Comparison of ENCODE assay signal across 18 cellular contexts in the genomic region with DNA sequence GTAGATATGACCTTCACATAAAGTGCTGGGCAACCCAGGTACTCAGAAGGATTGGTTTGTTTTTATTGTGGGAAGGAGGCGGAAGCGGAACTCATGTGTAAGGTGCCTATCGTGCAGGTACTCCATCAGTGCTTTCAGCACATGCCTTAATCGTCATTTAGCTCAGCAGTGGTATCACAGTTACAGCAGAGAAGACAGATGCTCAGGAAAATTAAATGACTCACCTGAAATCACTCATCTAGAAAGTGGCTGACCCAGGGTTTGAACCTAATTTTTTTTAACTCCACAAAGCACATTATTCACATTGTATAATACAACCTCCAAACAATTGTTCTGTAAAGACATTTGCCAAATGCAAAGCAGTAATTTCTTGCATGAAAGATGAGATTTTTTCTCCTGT. TPM values are rescaled to one million over a fixed set of nuclear protein-coding genes. Genes with fewer than 3 reads are reported as not detected.
DNase-seq lines count a peak whose midpoint lies in the region; ATAC-seq and TF ChIP-seq lines count a peak whose summit lies in the region.
"Had no signal": no experiment of that assay in that cellular context is flagged by ENCODE, and none has a peak within 500 bp of the region (broad histone marks: within the 10 kb centered on the region; RNA-seq: fewer than 3 reads in every experiment).

No MANE protein-coding gene starts in this region.

- H3K9ac ChIP-seq in SK-N-SH: peak overlapping the region; percentile 55

- WGBS in SK-N-SH (ENCODE audit: low lambda C conversion rate): 73% methylated on average over 4 of the region's 4 CpGs

- H3K9me2 ChIP-seq in SK-N-SH: no peaks in the 10 kb centered on the region

- H3K27ac ChIP-seq in SK-N-SH (ENCODE audit: low read depth in 2 of 2, low read length in 1 of 2): peak overlapping the region in 1 of 2 experiments; percentile 85; a peak in 2 of 4 replicates
- no peak overlapping the region for H3K27ac ChIP-seq in naive thymus-derived CD4-positive, alpha-beta T cell (ENCODE audit: low read depth, low read length)

- in situ Hi-C loops in G401 (cut with HindIII; ENCODE audit: low sequenced_read_pairs): no loop called here

- H2AFZ ChIP-seq in SK-N-SH (ENCODE audit: low read depth): no peak overlapping the region

- TF ChIP-seq CTCF in SK-N-SH (IDR thresholded peaks at IDR 0.05): no peak
- no peak for TF ChIP-seq CTCF in epithelial cell of esophagus (IDR thresholded peaks at IDR 0.05; ENCODE audit: insufficient read depth, low read depth, low read length, missing control alignments)

- no peak overlapping the region for H3K4me3 Mint-ChIP-seq in stimulated activated memory B cell treated with anti-CD40 and anti-IgM and Interleukin-4, amounts not matched to agents 10 μg/mL and 1 μg/mL and 100 μg/mL, for 72 hours
- no peak overlapping the region for H3K4me3 Mint-ChIP-seq in naive thymus-derived CD4-positive, alpha-beta T cell
- H3K4me3 Mint-ChIP-seq: CD4-positive, alpha-beta memory T cell had no signal

- H3K4me1 ChIP-seq in SK-N-SH (ENCODE audit: control insufficient read depth in 1 of 2, insufficient read depth in 2 of 2, low read depth in 1 of 2, low read length in 1 of 2): peaks cover 2 to 39% of the 10 kb centered on the region in 2 experiments; a peak in 3 of 4 replicates
- no peaks in the 10 kb centered on the region for H3K4me1 ChIP-seq in naive thymus-derived CD4-positive, alpha-beta T cell (ENCODE audit: control insufficient read depth in 2 of 2, insufficient read depth in 2 of 2, low read length in 2 of 2)

- H3K9me3 ChIP-seq in SK-N-SH: no peaks in the 10 kb centered on the region
- H3K9me3 ChIP-seq in naive thymus-derived CD4-positive, alpha-beta T cell (ENCODE audit: control insufficient read depth in 2 of 3, low read length in 3 of 3): no peaks in the 10 kb centered on the region

- intact Hi-C loops in naive thymus-derived CD4-positive, alpha-beta T cell (cut with micrococcal nuclease): no loop called here

- no peaks in the 10 kb centered on the region for H3K4me1 Mint-ChIP-seq in stimulated activated memory B cell treated with anti-CD40 and anti-IgM and Interleukin-4, amounts not matched to agents 10 μg/mL and 1 μg/mL and 100 μg/mL, for 72 hours
- no peaks in the 10 kb centered on the region for H3K4me1 Mint-ChIP-seq in naive thymus-derived CD4-positive, alpha-beta T cell
- H3K4me1 Mint-ChIP-seq: CD4-positive, alpha-beta memory T cell had no signal

- no peaks in the 10 kb centered on the region for H3K36me3 ChIP-seq in SK-N-SH (replicated peaks in 1 of 2; ENCODE audit: control insufficient read depth in 1 of 2, insufficient read depth in 2 of 2, low read length in 1 of 2)
- no peaks in the 10 kb centered on the region for H3K36me3 ChIP-seq in naive thymus-derived CD4-positive, alpha-beta T cell (ENCODE audit: control insufficient read depth in 2 of 3, insufficient read depth in 3 of 3, low read length in 3 of 3)

- no peak for TF ChIP-seq EP300 in SK-N-SH (IDR thresholded peaks at IDR 0.05; ENCODE audit: borderline replicate concordance in 1 of 2, low read depth in 1 of 2, low read length in 1 of 2)

- TF ChIP-seq RAD21 in SK-N-SH (IDR thresholded peaks at IDR 0.05; ENCODE audit: low read length): no peak

- ATAC-seq in stimulated activated memory B cell treated with anti-CD40 and anti-IgM and Interleukin-4, amounts not matched to agents 10 μg/mL and 1 μg/mL and 100 μg/mL, for 72 hours: peak; percentile 43
- no peak for ATAC-seq in naive thymus-derived CD4-positive, alpha-beta T cell
- ATAC-seq in HG03571 (IDR thresholded peaks at IDR 0.05; ENCODE audit: unreplicated experiment): no peak

- CTCF ChIA-PET in SK-N-SH (lab: Yijun Ruan, JAX): interaction anchor here (0.9 kb wide), 1 partner anchor 15 kb away, joined by 3 read pairs; no protein-coding TSS in a partner anchor
- CTCF ChIA-PET in naive thymus-derived CD4-positive, alpha-beta T cell (lab: Charles Lee): no interaction called here

- no peaks in the 10 kb centered on the region for H4K20me1 ChIP-seq in SK-N-SH (ENCODE audit: insufficient read depth)

- H3K27me3 Mint-ChIP-seq in stimulated activated memory B cell treated with anti-CD40 and anti-IgM and Interleukin-4, amounts not matched to agents 10 μg/mL and 1 μg/mL and 100 μg/mL, for 72 hours: no peaks in the 10 kb centered on the region
- H3K27me3 Mint-ChIP-seq in naive thymus-derived CD4-positive, alpha-beta T cell: no peaks in the 10 kb centered on the region

- peaks cover 25% of the 10 kb centered on the region for H3F3A ChIP-seq in SK-N-SH (replicated peaks; ENCODE audit: insufficient read depth)

- H3K36me3 Mint-ChIP-seq in stimulated activated memory B cell treated with anti-CD40 and anti-IgM and Interleukin-4, amounts not matched to agents 10 μg/mL and 1 μg/mL and 100 μg/mL, for 72 hours: no peaks in the 10 kb centered on the region
- H3K36me3 Mint-ChIP-seq in naive thymus-derived CD4-positive, alpha-beta T cell: no peaks in the 10 kb centered on the region
- H3K36me3 Mint-ChIP-seq: CD4-positive, alpha-beta memory T cell had no signal

- no peaks in the 10 kb centered on the region for H3K9me3 Mint-ChIP-seq in stimulated activated memory B cell treated with anti-CD40 and anti-IgM and Interleukin-4, amounts not matched to agents 10 μg/mL and 1 μg/mL and 100 μg/mL, for 72 hours
- peaks cover 0 to 7% (median 0%) of the 10 kb centered on the region in 11 donors for H3K9me3 Mint-ChIP-seq in naive thymus-derived CD4-positive, alpha-beta T cell

- H3K4me3 ChIP-seq in SK-N-SH (ENCODE audit: low read depth in 2 of 2, low read length in 1 of 2) (peak overlapping the region in 1 of 2 experiments; percentile 48; a peak in 1 of 4 replicates), epithelial cell of esophagus (ENCODE audit: low read length) (no peak overlapping the region)
- H3K4me3 ChIP-seq in naive thymus-derived CD4-positive, alpha-beta T cell (ENCODE audit: low read length): no peak overlapping the region

- H3K27me3 ChIP-seq in SK-N-SH (ENCODE audit: insufficient read depth): no peaks in the 10 kb centered on the region
- H3K27me3 ChIP-seq in naive thymus-derived CD4-positive, alpha-beta T cell (ENCODE audit: control insufficient read depth in 2 of 2, insufficient read depth in 2 of 2, low read length in 2 of 2): no peaks in the 10 kb centered on the region

- peaks cover 33% of the 10 kb centered on the region for H3K79me2 ChIP-seq in SK-N-SH (ENCODE audit: insufficient read depth)

- DNase-seq in G401 (ENCODE audit: low spot score) (peak; percentile 62), SK-N-SH (no peak), epithelial cell of esophagus (ENCODE audit: low read depth) (peak; percentile 64), CD1c-positive myeloid dendritic cell (ENCODE audit: extremely low spot score) (no peak)
- DNase-seq in naive thymus-derived CD4-positive, alpha-beta T cell: no peak
- DNase-seq: ACHN; CD4-positive, alpha-beta memory T cell; DND-41; GOT3; KG1; NCI-H1105; NCI-H187; NCI-H524 treated with DMSO at 0.1 percent for 48 hours; NK-92 treated with Interleukin-12 subunit alpha and Interleukin-12 subunit beta, amount 100 ng/mL, for 24 hours; OCI-M1 had no signal

- H3K27ac Mint-ChIP-seq in stimulated activated memory B cell treated with anti-CD40 and anti-IgM and Interleukin-4, amounts not matched to agents 10 μg/mL and 1 μg/mL and 100 μg/mL, for 72 hours: no peak overlapping the region
- H3K27ac Mint-ChIP-seq in naive thymus-derived CD4-positive, alpha-beta T cell: no peak overlapping the region

- H3K4me2 ChIP-seq in SK-N-SH: peak overlapping the region; percentile 54; the same call in 1 of the 2 replicates

- POLR2A ChIA-PET in SK-N-SH (lab: Yijun Ruan, JAX): no interaction called here
- POLR2A ChIA-PET in naive thymus-derived CD4-positive, alpha-beta T cell (lab: Charles Lee): no interaction called here

TF ChIP-seq in SK-N-SH, 30 proteins besides CTCF, POLR2A, EP300 and RAD21 (continues in another document):
- no peak for TF ChIP-seq YY1 (IDR thresholded peaks at IDR 0.05; ENCODE audit: low read depth)
- TF ChIP-seq EZH2phosphoT487 (IDR thresholded peaks at IDR 0.05; ENCODE audit: borderline replicate concordance, low read depth): no peak
- TF ChIP-seq GABPA (IDR thresholded peaks at IDR 0.05; ENCODE audit: low read depth): no peak
- no peak for TF ChIP-seq SMC3 (IDR thresholded peaks at IDR 0.05; ENCODE audit: low read depth, low read length)
- TF ChIP-seq MEF2A (IDR thresholded peaks at IDR 0.05; ENCODE audit: borderline replicate concordance, low read depth): no peak
- no peak for TF ChIP-seq FOSL2 (IDR thresholded peaks at IDR 0.05; ENCODE audit: borderline replicate concordance, low read depth)
- no peak for TF ChIP-seq IRF3 (IDR thresholded peaks at IDR 0.05; ENCODE audit: low read depth, low read length)

RNA-seq across cellular contexts. Expression of gene C5orf46, which starts 2.2 kb away (rescaled TPM):
- not detected in 2 replicates for total RNA-seq in G401 (2014; rRNA removed; shearing (Covaris generic))
- polyA plus RNA-seq in SK-N-SH (2012; rRNA removed): 4.1 and 7.1 TPM in 2 replicates
- polyA plus RNA-seq in SK-N-SH (2012; cell fraction: cytosol; rRNA removed): 3.3 and 3.5 TPM in 2 replicates
- 4.1 and 8.0 TPM in 2 replicates for polyA plus RNA-seq in SK-N-SH (2012; cell fraction: nucleus; rRNA removed)
- total RNA-seq in naive thymus-derived CD4-positive, alpha-beta T cell: not detected
- polyA plus RNA-seq in naive thymus-derived CD4-positive, alpha-beta T cell: not detected
- total RNA-seq: CD4-positive, alpha-beta memory T cell had no signal
- polyA plus RNA-seq: CD4-positive, alpha-beta memory T cell had no signal

RNA-seq across cellular contexts. Expression of gene SCGB3A2, which starts 25.6 kb away (rescaled TPM):
- total RNA-seq in G401 (2014; rRNA removed; shearing (Covaris generic)): not detected in 2 replicates
- polyA plus RNA-seq in SK-N-SH (2012; rRNA removed): not detected in 2 replicates
- polyA plus RNA-seq in SK-N-SH (2012; cell fraction: cytosol; rRNA removed): not detected in 2 replicates
- not detected in 2 replicates for polyA plus RNA-seq in SK-N-SH (2012; cell fraction: nucleus; rRNA removed)
- total RNA-seq in naive thymus-derived CD4-positive, alpha-beta T cell: not detected
- polyA plus RNA-seq in naive thymus-derived CD4-positive, alpha-beta T cell: not detected
- total RNA-seq: CD4-positive, alpha-beta memory T cell; MCF 10A had no signal
- polyA plus RNA-seq: CD4-positive, alpha-beta memory T cell had no signal

Comparison
In these comparisons a context has a peak if more than half of its experiments do, and no peak if none do; other contexts are left out.
1. DNase-seq: peak in G401 (single experiment) and epithelial cell of esophagus (single experiment); none in SK-N-SH (single experiment), naive thymus-derived CD4-positive, alpha-beta T cell (0 of 9) and CD1c-positive myeloid dendritic cell (single experiment).